Comparison of ENCODE assay signal across 10 cellular contexts in the genomic region with DNA sequence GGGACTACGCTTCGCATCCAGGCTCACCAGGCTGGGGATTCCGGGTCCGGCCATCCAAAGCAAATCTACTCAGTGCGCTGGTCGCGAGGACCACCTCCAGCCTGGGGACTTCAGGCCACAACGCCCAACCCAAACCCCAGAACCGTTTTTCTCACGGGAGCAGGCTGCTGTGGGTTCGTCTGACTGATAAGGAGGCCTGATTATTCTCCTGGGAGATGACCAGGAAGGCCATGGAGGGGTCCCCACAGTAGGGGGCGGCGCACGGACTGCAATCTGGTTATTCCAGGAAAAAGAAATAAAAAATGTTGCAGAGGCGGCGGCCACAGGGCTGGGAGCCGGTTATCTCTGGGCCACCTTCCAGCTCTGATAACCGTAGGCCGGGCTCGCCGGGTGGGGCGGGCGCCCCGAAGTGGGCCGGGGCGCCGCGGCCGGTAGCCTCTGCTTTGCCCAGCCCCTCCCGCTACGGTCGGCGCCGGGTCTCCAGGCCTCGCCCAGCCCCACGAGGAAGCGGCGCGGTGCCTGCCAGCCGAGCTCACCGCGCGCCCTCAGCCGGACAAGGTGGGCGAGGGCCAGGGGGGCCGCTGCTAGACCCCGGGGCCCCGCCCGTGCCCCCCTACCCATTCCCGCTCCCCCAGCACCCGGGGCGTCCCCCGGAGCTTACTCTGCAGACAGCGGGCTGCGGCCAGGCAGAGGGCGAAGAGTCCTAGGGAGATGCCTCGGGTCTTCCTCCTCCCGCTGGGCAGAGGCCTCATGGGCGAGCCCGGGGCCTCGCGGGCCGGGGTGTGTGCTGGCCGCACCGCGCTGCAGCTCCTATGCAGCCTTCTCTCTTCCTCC. TPM values are rescaled to one million over a fixed set of nuclear protein-coding genes. Genes with fewer than 3 reads are reported as not detected.
DNase-seq lines count a peak whose midpoint lies in the region; ATAC-seq and TF ChIP-seq lines count a peak whose summit lies in the region.
"Had no signal": no experiment of that assay in that cellular context is flagged by ENCODE, and none has a peak within 500 bp of the region (broad histone marks: within the 10 kb centered on the region; RNA-seq: fewer than 3 reads in every experiment).

No MANE protein-coding gene starts in this region.

- H3K4me3 Mint-ChIP-seq in T-helper 2 cell treated with Interferon-gamma antibody and Interleukin-4, amounts not matched to agents 5 μg/mL and 100 μg/mL, for 36 hours: no peak overlapping the region
- H3K4me3 Mint-ChIP-seq: T-helper 1 cell treated with Interleukin-12 subunit alpha and Interleukin-12 subunit beta and Interleukin-4 antibody, amounts not matched to agents 30 μg/mL and 1 μg/mL, for 36 hours had no signal

- TF ChIP-seq CTCF in choroid plexus epithelial cell (conservative IDR thresholded peaks at IDR 0.05; ENCODE audit: low read depth, low read length) (no peak), left lung (IDR thresholded peaks at IDR 0.05) (no peak)

- intact Hi-C loops in left lung (cut with DNase I) (no loop called here), aorta (cut with DNase I) (no loop called here)

- peak overlapping the region; percentile 50 for H3K4me3 ChIP-seq in choroid plexus epithelial cell (ENCODE audit: low read depth, low read length)
- H3K4me3 ChIP-seq in left lung: peak overlapping the region; percentile 31 to 44
- peak overlapping the region; percentile 70 to 77 for H3K4me3 ChIP-seq in aorta (ENCODE audit: low read length in 2 of 2)

- H3K27ac ChIP-seq in left lung (no peak overlapping the region), aorta (ENCODE audit: low read depth in 1 of 2, low read length in 2 of 2) (no peak overlapping the region)
- H3K27ac ChIP-seq: neutrophil had no signal

- no peak overlapping the region for H3K27ac Mint-ChIP-seq in T-helper 2 cell treated with Interferon-gamma antibody and Interleukin-4, amounts not matched to agents 5 μg/mL and 100 μg/mL, for 36 hours
- H3K27ac Mint-ChIP-seq: T-helper 1 cell treated with Interleukin-12 subunit alpha and Interleukin-12 subunit beta and Interleukin-4 antibody, amounts not matched to agents 30 μg/mL and 1 μg/mL, for 36 hours had no signal

- no peaks in the 10 kb centered on the region for H3K36me3 Mint-ChIP-seq in T-helper 2 cell treated with Interferon-gamma antibody and Interleukin-4, amounts not matched to agents 5 μg/mL and 100 μg/mL, for 36 hours (ENCODE audit: low read depth)

- H3K27me3 ChIP-seq in left lung (peaks cover 0 to 28% of the 10 kb centered on the region in 2 donors), aorta (ENCODE audit: control insufficient read depth in 1 of 2, insufficient read depth in 2 of 2, low read length in 1 of 2) (no peaks in the 10 kb centered on the region)

- WGBS in aorta, 2 donors: 6 to 7% methylated on average over 60 to 66 of the region's 66 CpGs

- H3K9me3 ChIP-seq in left lung (no peaks in the 10 kb centered on the region), aorta (ENCODE audit: control insufficient read depth, low read length) (no peaks in the 10 kb centered on the region)
- H3K9me3 ChIP-seq: neutrophil had no signal

- peaks cover 26% of the 10 kb centered on the region for H3K27me3 Mint-ChIP-seq in T-helper 2 cell treated with Interferon-gamma antibody and Interleukin-4, amounts not matched to agents 5 μg/mL and 100 μg/mL, for 36 hours (ENCODE audit: low read depth)

- no peaks in the 10 kb centered on the region for H3K4me1 Mint-ChIP-seq in T-helper 2 cell treated with Interferon-gamma antibody and Interleukin-4, amounts not matched to agents 5 μg/mL and 100 μg/mL, for 36 hours (ENCODE audit: low read depth)

- DNase-seq in stimulated activated CD4-positive, alpha-beta T cell treated with anti-CD3 and anti-CD28 coated beads, Interleukin-15, amount 100 ng/mL, for 24 hours: peak; percentile 6
- DNase-seq in stimulated activated CD4-positive, alpha-beta T cell treated with anti-CD3 and anti-CD28 coated beads, Interleukin-1b, Interleukin-23, amount 100 ng/mL, for 48 hours: no peak
- DNase-seq in choroid plexus epithelial cell (ENCODE audit: low read depth) (peak; percentile 30), left lung (peak in 1 of 2 donors; percentile 78), aorta (peak; percentile 47 to 79)
- DNase-seq in T-helper 2 cell treated with Interferon-gamma antibody and Interleukin-4, amounts not matched to agents 5 μg/mL and 100 μg/mL, for 36 hours (ENCODE audit: low spot score): no peak

- ATAC-seq in left lung (peak; percentile 85), aorta (ENCODE audit: low FRiP score) (peak; percentile 64), HG03460 (IDR thresholded peaks at IDR 0.05; ENCODE audit: unreplicated experiment) (no peak), HG02938 (IDR thresholded peaks at IDR 0.05; ENCODE audit: unreplicated experiment) (no peak)

- H3K36me3 ChIP-seq in left lung (no peaks in the 10 kb centered on the region), aorta (ENCODE audit: control insufficient read depth in 1 of 2, insufficient read depth in 2 of 2, low read length in 1 of 2) (no peaks in the 10 kb centered on the region)
- H3K36me3 ChIP-seq: neutrophil had no signal

- no peaks in the 10 kb centered on the region for H3K4me1 ChIP-seq in left lung
- no peaks in the 10 kb centered on the region for H3K4me1 ChIP-seq in aorta (ENCODE audit: control insufficient read depth in 1 of 2, insufficient read depth in 2 of 2, low read length in 2 of 2)

- no peaks in the 10 kb centered on the region for H3K9me3 Mint-ChIP-seq in T-helper 2 cell treated with Interferon-gamma antibody and Interleukin-4, amounts not matched to agents 5 μg/mL and 100 μg/mL, for 36 hours
- H3K9me3 Mint-ChIP-seq: T-helper 1 cell treated with Interleukin-12 subunit alpha and Interleukin-12 subunit beta and Interleukin-4 antibody, amounts not matched to agents 30 μg/mL and 1 μg/mL, for 36 hours had no signal

RNA-seq across cellular contexts. Expression of gene VSTM5, which starts 0.5 kb away (rescaled TPM):
- total RNA-seq in left lung: under 1 TPM; 0.16 to 0.38 TPM
- total RNA-seq in aorta: under 1 TPM; 0.36 to 0.87 TPM
- not detected for polyA plus RNA-seq in aorta

Comparison
In these comparisons a context has a peak if more than half of its experiments do, and no peak if none do; other contexts are left out.
1. DNase-seq: peak in stimulated activated CD4-positive, alpha-beta T cell treated with anti-CD3 and anti-CD28 coated beads, Interleukin-15, amount 100 ng/mL, for 24 hours (single experiment), choroid plexus epithelial cell (single experiment) and aorta (2 of 2); none in stimulated activated CD4-positive, alpha-beta T cell treated with anti-CD3 and anti-CD28 coated beads, Interleukin-1b, Interleukin-23, amount 100 ng/mL, for 48 hours (single experiment) and T-helper 2 cell treated with Interferon-gamma antibody and Interleukin-4, amounts not matched to agents 5 μg/mL and 100 μg/mL, for 36 hours (single experiment).
2. ATAC-seq: peak in left lung (single experiment) and aorta (single experiment); none in HG03460 (single experiment) and HG02938 (single experiment).
3. Peak in every context shown above with its lines, with median percentiles within 50 percentile points of each other: H3K4me3 ChIP-seq.